7 cellular contexts compared by ENCODE assay signal in the genomic region with DNA sequence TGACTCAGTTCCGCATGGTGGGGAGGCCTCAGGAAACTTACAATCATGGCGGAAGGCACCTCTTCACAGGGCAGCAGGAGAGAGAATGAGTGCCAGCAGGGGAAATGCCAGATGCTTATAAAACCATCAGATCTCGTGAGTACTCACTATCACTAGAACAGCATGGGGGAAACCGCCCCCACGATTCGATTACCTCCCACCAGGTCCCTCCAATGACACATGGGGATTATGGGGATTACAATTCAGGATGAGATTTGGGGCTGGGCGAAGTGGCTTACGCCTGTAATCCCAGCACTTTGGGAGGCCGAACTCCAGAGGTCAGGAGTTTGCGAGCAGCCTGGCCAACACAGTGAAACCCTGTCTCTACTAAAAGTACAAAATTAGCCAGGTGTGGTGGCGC. TPM values are rescaled to one million over a fixed set of nuclear protein-coding genes. Genes with fewer than 3 reads are reported as not detected.
"Had no signal": no experiment of that assay in that cellular context is flagged by ENCODE, and none has a peak within 500 bp of the region (broad histone marks: within the 10 kb centered on the region; RNA-seq: fewer than 3 reads in every experiment).

No MANE protein-coding gene starts in this region.

RNA-seq across cellular contexts. Expression of a gene that starts 11.0 kb away (rescaled TPM):
- total RNA-seq: HepG2, HT1080, IMR-90, NCI-H460, OCI-LY7, PC-3, SK-MEL-5 had no signal
